In the genomic region with DNA sequence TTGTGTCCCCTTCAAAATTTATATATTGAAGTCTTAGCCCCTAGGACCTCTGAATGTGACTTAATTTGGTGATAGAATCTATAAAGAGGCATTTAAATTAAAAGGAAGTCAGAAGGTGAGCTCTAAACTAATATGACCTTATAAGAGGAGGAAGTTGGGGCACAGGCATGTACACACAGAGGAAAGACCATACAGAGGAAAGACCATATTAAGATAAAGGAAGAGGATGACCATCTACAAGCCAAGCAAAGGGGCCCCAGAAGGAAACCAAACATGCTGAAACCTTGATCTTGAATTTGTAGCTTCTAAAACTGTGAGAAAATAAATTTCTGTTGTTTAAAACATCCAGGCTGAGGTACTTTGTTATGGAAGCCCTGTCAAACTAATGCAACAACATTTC, we compare ENCODE assay signal across 18 cellular contexts. TPM values are rescaled to one million over a fixed set of nuclear protein-coding genes. Genes with fewer than 3 reads are reported as not detected.
DNase-seq lines count a peak whose midpoint lies in the region; ATAC-seq and TF ChIP-seq lines count a peak whose summit lies in the region.
"Had no signal": no experiment of that assay in that cellular context is flagged by ENCODE, and none has a peak within 500 bp of the region (broad histone marks: within the 10 kb centered on the region; RNA-seq: fewer than 3 reads in every experiment).

No MANE protein-coding gene starts in this region.

- no peaks in the 10 kb centered on the region for H3K79me2 ChIP-seq in Karpas-422 (ENCODE audit: low read length)
- no peaks in the 10 kb centered on the region for H3K79me2 ChIP-seq in PC-3 (ENCODE audit: low read length)

- H3F3A ChIP-seq in PC-3 (ENCODE audit: low read length, unreplicated experiment), result no peaks in the 10 kb centered on the region

- peaks cover 7 to 24% (median 21%) of the 10 kb centered on the region in 4 donors for H3K4me1 Mint-ChIP-seq in CD4-positive, alpha-beta memory T cell
- H3K4me1 Mint-ChIP-seq in immature natural killer cell, result peaks cover 5 to 7% of the 10 kb centered on the region in 2 donors
- H3K4me1 Mint-ChIP-seq in endothelial cell (ENCODE audit: unreplicated experiment), result no peaks in the 10 kb centered on the region
- peaks cover 23% of the 10 kb centered on the region for H3K4me1 Mint-ChIP-seq in CD14-positive monocyte
- H3K4me1 Mint-ChIP-seq: endodermal cell had no signal

- intact Hi-C loops in CD4-positive, alpha-beta memory T cell (cut with micrococcal nuclease), result no loop called here
- intact Hi-C loops in CD14-positive monocyte (cut with micrococcal nuclease), result no loop called here
- intact Hi-C loops in PC-3 (cut with micrococcal nuclease), result no loop called here

- no peaks in the 10 kb centered on the region for H3K36me3 Mint-ChIP-seq in CD4-positive, alpha-beta memory T cell
- H3K36me3 Mint-ChIP-seq in immature natural killer cell, result no peaks in the 10 kb centered on the region
- H3K36me3 Mint-ChIP-seq in endothelial cell (ENCODE audit: low read depth, unreplicated experiment), result no peaks in the 10 kb centered on the region
- H3K36me3 Mint-ChIP-seq in CD14-positive monocyte, result no peaks in the 10 kb centered on the region
- H3K36me3 Mint-ChIP-seq: naive thymus-derived CD8-positive, alpha-beta T cell had no signal

- H3K27me3 Mint-ChIP-seq in CD4-positive, alpha-beta memory T cell, result no peaks in the 10 kb centered on the region
- H3K27me3 Mint-ChIP-seq in immature natural killer cell (ENCODE audit: low read depth in 3 of 3), result peaks cover 0 to 6% (median 3%) of the 10 kb centered on the region in 3 donors
- no peaks in the 10 kb centered on the region for H3K27me3 Mint-ChIP-seq in endothelial cell (ENCODE audit: unreplicated experiment)
- no peaks in the 10 kb centered on the region for H3K27me3 Mint-ChIP-seq in CD14-positive monocyte (ENCODE audit: low read depth in 3 of 3)
- H3K27me3 Mint-ChIP-seq: activated naive CD4-positive, alpha-beta T cell treated with anti-CD3 and anti-CD28 coated beads, Interleukin-2, amount 10 ng/mL, durations not matched to agents 7 days and 5 days; naive thymus-derived CD8-positive, alpha-beta T cell had no signal

- no peaks in the 10 kb centered on the region for H3K9me3 ChIP-seq in CD4-positive, alpha-beta memory T cell (ENCODE audit: control insufficient read depth in 1 of 2, low read length in 2 of 2)
- H3K9me3 ChIP-seq in Karpas-422 (ENCODE audit: low read length) (no peaks in the 10 kb centered on the region), PC-3 (ENCODE audit: low read length) (no peaks in the 10 kb centered on the region)
- H3K9me3 ChIP-seq: heart right ventricle had no signal

- DNase-seq in CD4-positive, alpha-beta memory T cell, result no peak
- no peak for DNase-seq in Karpas-422
- peak; percentile 38 for DNase-seq in SIG-M5 (lab: John Stamatoyannopoulos, UW)
- DNase-seq in immature natural killer cell, result no peak
- no peak for DNase-seq in endothelial cell (ENCODE audit: low spot score)
- no peak for DNase-seq in CD14-positive monocyte (ENCODE audit: low spot score)
- DNase-seq in PC-3, result no peak
- DNase-seq: activated naive CD4-positive, alpha-beta T cell treated with anti-CD3 and anti-CD28 coated beads, Interleukin-2, amount 10 ng/mL, durations not matched to agents 7 days and 5 days; endodermal cell; heart right ventricle; naive thymus-derived CD8-positive, alpha-beta T cell; NCI-H2029; posterior cingulate gyrus; Right ventricle myocardium superior; stimulated activated CD4-positive, alpha-beta T cell treated with anti-CD3 and anti-CD28 coated beads, Interleukin-4, amount 100 ng/mL, for 24 hours; T-helper 9 cell had no signal

- TF ChIP-seq CTCF in endothelial cell (IDR thresholded peaks at IDR 0.05; ENCODE audit: unreplicated experiment) (no peak), CD14-positive monocyte (IDR thresholded peaks at IDR 0.05) (no peak), PC-3 (conservative IDR thresholded peaks at IDR 0.05; ENCODE audit: low read depth, low read length) (no peak)

- H3K36me3 ChIP-seq in CD4-positive, alpha-beta memory T cell (ENCODE audit: insufficient read depth, low read length), result no peaks in the 10 kb centered on the region
- no peaks in the 10 kb centered on the region for H3K36me3 ChIP-seq in Karpas-422 (ENCODE audit: insufficient read depth, low read length)
- H3K36me3 ChIP-seq in PC-3 (ENCODE audit: low read depth, low read length), result no peaks in the 10 kb centered on the region
- H3K36me3 ChIP-seq: heart right ventricle had no signal

- H2AFZ ChIP-seq in Karpas-422 (ENCODE audit: low read length) (peak overlapping the region; percentile 29; the same call in 1 of the 2 replicates), PC-3 (ENCODE audit: low read length) (no peak overlapping the region)

- no peaks in the 10 kb centered on the region for H3K27me3 ChIP-seq in CD4-positive, alpha-beta memory T cell (ENCODE audit: insufficient read depth, low read length)
- H3K27me3 ChIP-seq in Karpas-422 (ENCODE audit: low read length) (no peaks in the 10 kb centered on the region), PC-3 (ENCODE audit: low read length) (no peaks in the 10 kb centered on the region)
- H3K27me3 ChIP-seq: heart right ventricle had no signal

- H3K9me2 ChIP-seq in Karpas-422 (replicated peaks; ENCODE audit: insufficient read depth, low read length), result no peaks in the 10 kb centered on the region
- no peaks in the 10 kb centered on the region for H3K9me2 ChIP-seq in PC-3 (replicated peaks; ENCODE audit: low read length)

- H3K4me3 Mint-ChIP-seq in CD4-positive, alpha-beta memory T cell, result peak overlapping the region in 2 of 8 donors; percentile 4 to 60
- peak overlapping the region in 1 of 5 donors; percentile 7 for H3K4me3 Mint-ChIP-seq in immature natural killer cell
- H3K4me3 Mint-ChIP-seq in endothelial cell (ENCODE audit: unreplicated experiment), result no peak overlapping the region
- H3K4me3 Mint-ChIP-seq in CD14-positive monocyte, result no peak overlapping the region
- H3K4me3 Mint-ChIP-seq: activated naive CD4-positive, alpha-beta T cell treated with anti-CD3 and anti-CD28 coated beads, Interleukin-2, amount 10 ng/mL, durations not matched to agents 7 days and 5 days; endodermal cell had no signal

- ATAC-seq in GM21515 (IDR thresholded peaks at IDR 0.05; ENCODE audit: unreplicated experiment), result no peak
- ATAC-seq in PC-3, result no peak
- ATAC-seq: heart right ventricle; naive thymus-derived CD8-positive, alpha-beta T cell had no signal

- peaks cover 51% of the 10 kb centered on the region for H3K4me1 ChIP-seq in CD4-positive, alpha-beta memory T cell (ENCODE audit: insufficient read depth, low read length)
- H3K4me1 ChIP-seq in Karpas-422 (ENCODE audit: low read length) (peaks cover 27% of the 10 kb centered on the region), PC-3 (ENCODE audit: insufficient read depth, low read length) (no peaks in the 10 kb centered on the region)

- H3K9ac ChIP-seq in Karpas-422 (ENCODE audit: low read length), result no peak overlapping the region
- no peak overlapping the region for H3K9ac ChIP-seq in PC-3 (ENCODE audit: low read length)

- H4K20me1 ChIP-seq in Karpas-422 (ENCODE audit: insufficient read depth, low read depth, low read length) (no peaks in the 10 kb centered on the region), PC-3 (ENCODE audit: low read length) (no peaks in the 10 kb centered on the region)

- H3K4me2 ChIP-seq in Karpas-422 (ENCODE audit: low read depth, low read length, poor library complexity, severe bottlenecking) (no peak overlapping the region), PC-3 (ENCODE audit: low read length) (no peak overlapping the region)

- H3K27ac ChIP-seq in CD4-positive, alpha-beta memory T cell (ENCODE audit: low read depth, low read length), result no peak overlapping the region
- no peak overlapping the region for H3K27ac ChIP-seq in Karpas-422 (ENCODE audit: low read length)
- H3K27ac ChIP-seq in PC-3 (ENCODE audit: low read length), result no peak overlapping the region
- H3K27ac ChIP-seq: heart right ventricle had no signal

- POLR2A ChIA-PET in CD4-positive, alpha-beta memory T cell (lab: Charles Lee; ENCODE audit: partially characterized antibody), result no interaction called here
- POLR2A ChIA-PET in PC-3 (lab: Charles Lee; ENCODE audit: unreplicated experiment), result no interaction called here

- CTCF ChIA-PET in CD4-positive, alpha-beta memory T cell (lab: Charles Lee; ENCODE audit: partially characterized antibody), result interaction anchor here (4.6 to 14.9 kb wide), 2 partner anchors 8 to 73 kb away, joined by 22 to 296 read pairs; no protein-coding TSS in a partner anchor
- CTCF ChIA-PET in PC-3 (lab: Charles Lee), result no interaction called here

- H3K4me3 ChIP-seq in CD4-positive, alpha-beta memory T cell (ENCODE audit: low read length in 2 of 2), result no peak overlapping the region
- H3K4me3 ChIP-seq in Karpas-422 (ENCODE audit: low read length), result no peak overlapping the region
- no peak overlapping the region for H3K4me3 ChIP-seq in PC-3 (ENCODE audit: low read length)
- H3K4me3 ChIP-seq: heart right ventricle, lung had no signal

- peaks cover 0 to 3% (median 0%) of the 10 kb centered on the region in 8 donors for H3K9me3 Mint-ChIP-seq in CD4-positive, alpha-beta memory T cell
- H3K9me3 Mint-ChIP-seq in immature natural killer cell (peaks cover 0 to 2% (median 0%) of the 10 kb centered on the region in 6 donors), endothelial cell (ENCODE audit: unreplicated experiment) (no peaks in the 10 kb centered on the region), CD14-positive monocyte (peaks cover 0 to 3% (median 2%) of the 10 kb centered on the region in 7 donors)
- H3K9me3 Mint-ChIP-seq: naive thymus-derived CD8-positive, alpha-beta T cell had no signal

- no TSS peak for BruUV-seq in PC-3 (replicated peaks; lab: Mats Ljungman, UMichigan)

- peak overlapping the region in 6 of 7 donors; percentile 24 to 86 (median 65) for H3K27ac Mint-ChIP-seq in CD4-positive, alpha-beta memory T cell
- H3K27ac Mint-ChIP-seq in immature natural killer cell, result peak overlapping the region in 4 of 6 donors; percentile 40 to 76 (median 66)
- H3K27ac Mint-ChIP-seq in endothelial cell (ENCODE audit: unreplicated experiment), result no peak overlapping the region
- no peak overlapping the region for H3K27ac Mint-ChIP-seq in CD14-positive monocyte
- H3K27ac Mint-ChIP-seq: activated naive CD4-positive, alpha-beta T cell treated with anti-CD3 and anti-CD28 coated beads, Interleukin-2, amount 10 ng/mL, durations not matched to agents 7 days and 5 days; endodermal cell had no signal

RNA-seq across cellular contexts. Expression of gene CYBB, which starts 26.9 kb away (rescaled TPM):
- total RNA-seq in CD4-positive, alpha-beta memory T cell, result 1 to 10 TPM; 6.3 to 8.1 TPM
- polyA plus RNA-seq in CD4-positive, alpha-beta memory T cell, result under 1 TPM; 0.05 to 0.94 TPM
- total RNA-seq in Karpas-422 (2014; rRNA removed; shearing (Covaris generic); ENCODE audit: low replicate concordance), result 13.4 and 14.4 TPM in 2 replicates
- 1 to 10 TPM; 1.2 to 4.0 (median 2.3) TPM for polyA plus RNA-seq in immature natural killer cell
- not detected for total RNA-seq in endothelial cell (ENCODE audit: unreplicated experiment)
- 100 to 1,000 TPM; 842 to 851 TPM for polyA plus RNA-seq in CD14-positive monocyte
- total RNA-seq in PC-3 (2014; rRNA removed), result 0.40 and 0.46 TPM in 2 replicates
- total RNA-seq: endodermal cell had no signal

Comparison
In these comparisons a context has a peak if more than half of its experiments do, and no peak if none do; other contexts are left out.
1. H3K27ac Mint-ChIP-seq: peak in CD4-positive, alpha-beta memory T cell (6 of 7) and immature natural killer cell (4 of 6); none in endothelial cell (single experiment) and CD14-positive monocyte (0 of 7).